In the genomic region with DNA sequence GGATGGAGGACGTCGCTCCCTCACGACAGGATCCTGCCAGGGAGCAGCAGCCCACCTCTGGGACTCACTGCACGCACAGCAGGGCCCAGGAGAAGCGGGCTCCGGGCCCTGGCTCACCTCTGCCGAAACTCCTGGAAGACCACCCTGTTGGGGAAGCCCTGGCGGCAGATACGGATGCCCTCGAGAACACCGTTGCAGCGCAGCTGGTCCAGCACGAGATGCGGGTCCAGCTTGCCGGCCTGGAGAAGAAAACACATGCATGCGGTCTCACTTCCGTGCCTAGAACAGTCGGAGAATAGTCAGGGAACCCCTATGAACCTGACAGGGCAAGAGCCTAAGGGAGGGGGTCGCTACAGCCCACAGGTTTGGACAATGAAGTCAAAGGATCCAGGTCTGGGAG, we compare ENCODE assay signal across 1 cellular context.
TF ChIP-seq lines count a peak whose summit lies in the region.

No MANE protein-coding gene starts in this region.

TF ChIP-seq in HEK293, 187 proteins besides CTCF, POLR2A, EP300 and RAD21 (continued from another document):
- TF ChIP-seq ZNF544 (tag by site-specific recombination; IDR thresholded peaks at IDR 0.05) (no peak), ZNF530 (tag by site-specific recombination; IDR thresholded peaks at IDR 0.05; ENCODE audit: low read depth) (no peak), ZNF449 (tag by site-specific recombination; IDR thresholded peaks at IDR 0.05) (no peak), ZNF488 (tag by site-specific recombination; IDR thresholded peaks at IDR 0.05) (no peak), GFI1B (tag by site-specific recombination; IDR thresholded peaks at IDR 0.05) (no peak), ZNF221 (tag by site-specific recombination; IDR thresholded peaks at IDR 0.05; ENCODE audit: borderline replicate concordance) (no peak), ZIC2 (tag by site-specific recombination; IDR thresholded peaks at IDR 0.05) (no peak), ZBTB20 (tag by site-specific recombination; IDR thresholded peaks at IDR 0.05) (no peak), ZSCAN16 (tag by site-specific recombination; IDR thresholded peaks at IDR 0.05) (no peak), ZNF311 (tag by site-specific recombination; IDR thresholded peaks at IDR 0.05; ENCODE audit: borderline replicate concordance) (no peak), ZNF37A (tag by site-specific recombination; IDR thresholded peaks at IDR 0.05) (no peak), ZNF157 (tag by site-specific recombination; IDR thresholded peaks at IDR 0.05) (no peak), ZNF416 (tag by site-specific recombination; IDR thresholded peaks at IDR 0.05) (no peak), ZNF747 (tag by site-specific recombination; IDR thresholded peaks at IDR 0.05) (no peak), ZNF10 (tag by site-specific recombination; IDR thresholded peaks at IDR 0.05) (no peak)
- TF ChIP-seq, protein P1, sequence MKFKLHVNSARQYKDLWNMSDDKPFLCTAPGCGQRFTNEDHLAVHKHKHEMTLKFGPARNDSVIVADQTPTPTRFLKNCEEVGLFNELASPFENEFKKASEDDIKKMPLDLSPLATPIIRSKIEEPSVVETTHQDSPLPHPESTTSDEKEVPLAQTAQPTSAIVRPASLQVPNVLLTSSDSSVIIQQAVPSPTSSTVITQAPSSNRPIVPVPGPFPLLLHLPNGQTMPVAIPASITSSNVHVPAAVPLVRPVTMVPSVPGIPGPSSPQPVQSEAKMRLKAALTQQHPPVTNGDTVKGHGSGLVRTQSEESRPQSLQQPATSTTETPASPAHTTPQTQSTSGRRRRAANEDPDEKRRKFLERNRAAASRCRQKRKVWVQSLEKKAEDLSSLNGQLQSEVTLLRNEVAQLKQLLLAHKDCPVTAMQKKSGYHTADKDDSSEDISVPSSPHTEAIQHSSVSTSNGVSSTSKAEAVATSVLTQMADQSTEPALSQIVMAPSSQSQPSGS (tag by site-specific recombination; IDR thresholded peaks at IDR 0.05; ENCODE audit: low read depth), result no peak
TF ChIP-seq in HEK293: peak in this region for 0.
